1 cellular context compared by ENCODE assay signal in the genomic region with DNA sequence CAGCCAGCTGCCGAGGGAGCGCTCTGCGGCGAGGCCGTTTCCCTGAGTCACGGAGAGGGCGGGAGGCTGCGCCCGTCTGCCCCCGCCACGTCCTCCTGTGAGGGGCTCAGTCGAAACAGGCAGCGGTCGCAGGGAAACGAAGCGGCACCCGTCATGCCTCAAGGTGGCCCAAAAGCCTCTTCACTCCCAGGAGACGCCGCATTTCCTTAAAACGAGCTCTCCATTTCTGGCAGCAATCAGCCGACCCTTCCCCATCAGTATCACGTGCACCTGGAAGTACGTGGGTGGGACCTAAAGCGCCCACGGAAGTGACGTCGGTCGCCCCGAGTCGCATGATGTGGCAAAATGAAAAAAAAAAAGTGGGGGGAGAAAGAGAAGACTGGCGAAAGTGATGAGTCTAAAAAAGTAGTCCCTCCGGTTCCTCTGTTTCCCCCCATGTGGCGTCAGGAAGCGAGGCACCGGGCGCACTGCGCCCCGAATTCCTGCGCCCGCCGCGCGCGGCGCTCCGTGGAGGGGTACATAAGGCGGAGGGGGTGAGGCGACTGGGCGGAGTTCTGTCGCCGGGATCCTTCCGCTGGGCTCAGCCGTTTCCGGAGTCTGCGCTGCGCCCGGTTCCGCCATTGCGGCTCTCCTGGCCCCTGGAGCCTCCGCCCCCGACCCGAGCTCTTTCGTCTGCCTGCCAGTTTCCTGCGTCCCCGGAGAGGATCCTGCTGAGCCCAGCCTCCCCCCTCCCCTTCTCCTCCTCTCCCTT.
TF ChIP-seq lines count a peak whose summit lies in the region.

A gene (plus strand): TSS at position 583 of the 751 bp plus-strand sequence. CDS start 237 bp downstream, outside the sequence.

TF ChIP-seq in K562, 482 proteins besides CTCF, POLR2A, EP300 and RAD21 (continued from another document and continues in another):
- no peak for TF ChIP-seq TFAM (CRISPR knock-in tag; conservative IDR thresholded peaks at IDR 0.05)
- no peak; the same call in 1 of the 2 replicates for TF ChIP-seq ILF3 (IDR thresholded peaks at IDR 0.05; ENCODE audit: borderline replicate concordance)
- peak; percentile 89 for TF ChIP-seq FOSL1 (tag; conservative IDR thresholded peaks at IDR 0.05)
- peak; percentile 81; the same call in 1 of the 2 replicates for TF ChIP-seq ZNF175 (CRISPR knock-in tag; IDR thresholded peaks at IDR 0.05; ENCODE audit: low read depth)
- TF ChIP-seq MBD2 (IDR thresholded peaks at IDR 0.05; ENCODE audit: borderline replicate concordance, low read depth), result peak; percentile 70; the same call in 1 of the 2 replicates
- no peak for TF ChIP-seq PHF21A (IDR thresholded peaks at IDR 0.05; ENCODE audit: borderline replicate concordance, low read depth)
- TF ChIP-seq HLTF (IDR thresholded peaks at IDR 0.05), result peak; percentile 2
- peak; percentile 92 for TF ChIP-seq BRD4 (IDR thresholded peaks at IDR 0.05)
- TF ChIP-seq, protein P1, sequence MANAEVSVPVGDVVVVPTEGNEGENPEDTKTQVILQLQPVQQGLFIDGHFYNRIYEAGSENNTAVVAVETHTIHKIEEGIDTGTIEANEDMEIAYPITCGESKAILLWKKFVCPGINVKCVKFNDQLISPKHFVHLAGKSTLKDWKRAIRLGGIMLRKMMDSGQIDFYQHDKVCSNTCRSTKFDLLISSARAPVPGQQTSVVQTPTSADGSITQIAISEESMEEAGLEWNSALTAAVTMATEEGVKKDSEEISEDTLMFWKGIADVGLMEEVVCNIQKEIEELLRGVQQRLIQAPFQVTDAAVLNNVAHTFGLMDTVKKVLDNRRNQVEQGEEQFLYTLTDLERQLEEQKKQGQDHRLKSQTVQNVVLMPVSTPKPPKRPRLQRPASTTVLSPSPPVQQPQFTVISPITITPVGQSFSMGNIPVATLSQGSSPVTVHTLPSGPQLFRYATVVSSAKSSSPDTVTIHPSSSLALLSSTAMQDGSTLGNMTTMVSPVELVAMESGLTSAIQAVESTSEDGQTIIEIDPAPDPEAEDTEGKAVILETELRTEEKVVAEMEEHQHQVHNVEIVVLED (CRISPR knock-in tag; IDR thresholded peaks at IDR 0.05), result peak; percentile 79
- peak in 1 of 2 experiments; percentile 38; a peak in 1 of 4 replicates for TF ChIP-seq RCOR1 (IDR thresholded peaks at IDR 0.05; ENCODE audit: borderline replicate concordance in 1 of 2, low read depth in 2 of 2, low read length in 2 of 2)
- no peak for TF ChIP-seq PHTF2 (CRISPR knock-in tag; IDR thresholded peaks at IDR 0.05)
- TF ChIP-seq ZNF253 (CRISPR knock-in tag; conservative IDR thresholded peaks at IDR 0.05), result no peak
- no peak for TF ChIP-seq ASH1L (IDR thresholded peaks at IDR 0.05; ENCODE audit: borderline replicate concordance, low read depth, partially characterized antibody)
- no peak for TF ChIP-seq ZNF165 (CRISPR knock-in tag; IDR thresholded peaks at IDR 0.05; ENCODE audit: borderline replicate concordance)
- TF ChIP-seq ZNF589 (CRISPR knock-in tag; IDR thresholded peaks at IDR 0.05; ENCODE audit: low read depth), result peak; percentile 88
- TF ChIP-seq SAFB2 (IDR thresholded peaks at IDR 0.05; ENCODE audit: borderline replicate concordance, low read depth, low read length, severe bottlenecking), result no peak
- peak; percentile 72 for TF ChIP-seq NR2C2 (CRISPR knock-in tag; IDR thresholded peaks at IDR 0.05)
- peak; percentile 76 for TF ChIP-seq NR2C2 (tag; IDR thresholded peaks at IDR 0.05)
- no peak for TF ChIP-seq CAMTA2 (CRISPR knock-in tag; conservative IDR thresholded peaks at IDR 0.05)
- TF ChIP-seq NFE2L1 (tag; IDR thresholded peaks at IDR 0.05; ENCODE audit: borderline replicate concordance, low read depth), result peak; percentile 49
- TF ChIP-seq, protein P2, sequence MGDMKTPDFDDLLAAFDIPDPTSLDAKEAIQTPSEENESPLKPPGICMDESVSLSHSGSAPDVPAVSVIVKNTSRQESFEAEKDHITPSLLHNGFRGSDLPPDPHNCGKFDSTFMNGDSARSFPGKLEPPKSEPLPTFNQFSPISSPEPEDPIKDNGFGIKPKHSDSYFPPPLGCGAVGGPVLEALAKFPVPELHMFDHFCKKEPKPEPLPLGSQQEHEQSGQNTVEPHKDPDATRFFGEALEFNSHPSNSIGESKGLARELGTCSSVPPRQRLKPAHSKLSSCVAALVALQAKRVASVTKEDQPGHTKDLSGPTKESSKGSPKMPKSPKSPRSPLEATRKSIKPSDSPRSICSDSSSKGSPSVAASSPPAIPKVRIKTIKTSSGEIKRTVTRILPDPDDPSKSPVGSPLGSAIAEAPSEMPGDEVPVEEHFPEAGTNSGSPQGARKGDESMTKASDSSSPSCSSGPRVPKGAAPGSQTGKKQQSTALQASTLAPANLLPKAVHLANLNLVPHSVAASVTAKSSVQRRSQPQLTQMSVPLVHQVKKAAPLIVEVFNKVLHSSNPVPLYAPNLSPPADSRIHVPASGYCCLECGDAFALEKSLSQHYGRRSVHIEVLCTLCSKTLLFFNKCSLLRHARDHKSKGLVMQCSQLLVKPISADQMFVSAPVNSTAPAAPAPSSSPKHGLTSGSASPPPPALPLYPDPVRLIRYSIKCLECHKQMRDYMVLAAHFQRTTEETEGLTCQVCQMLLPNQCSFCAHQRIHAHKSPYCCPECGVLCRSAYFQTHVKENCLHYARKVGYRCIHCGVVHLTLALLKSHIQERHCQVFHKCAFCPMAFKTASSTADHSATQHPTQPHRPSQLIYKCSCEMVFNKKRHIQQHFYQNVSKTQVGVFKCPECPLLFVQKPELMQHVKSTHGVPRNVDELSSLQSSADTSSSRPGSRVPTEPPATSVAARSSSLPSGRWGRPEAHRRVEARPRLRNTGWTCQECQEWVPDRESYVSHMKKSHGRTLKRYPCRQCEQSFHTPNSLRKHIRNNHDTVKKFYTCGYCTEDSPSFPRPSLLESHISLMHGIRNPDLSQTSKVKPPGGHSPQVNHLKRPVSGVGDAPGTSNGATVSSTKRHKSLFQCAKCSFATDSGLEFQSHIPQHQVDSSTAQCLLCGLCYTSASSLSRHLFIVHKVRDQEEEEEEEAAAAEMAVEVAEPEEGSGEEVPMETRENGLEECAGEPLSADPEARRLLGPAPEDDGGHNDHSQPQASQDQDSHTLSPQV (IDR thresholded peaks at IDR 0.05), result no peak; the same call in 1 of the 2 replicates
- TF ChIP-seq, protein P3, sequence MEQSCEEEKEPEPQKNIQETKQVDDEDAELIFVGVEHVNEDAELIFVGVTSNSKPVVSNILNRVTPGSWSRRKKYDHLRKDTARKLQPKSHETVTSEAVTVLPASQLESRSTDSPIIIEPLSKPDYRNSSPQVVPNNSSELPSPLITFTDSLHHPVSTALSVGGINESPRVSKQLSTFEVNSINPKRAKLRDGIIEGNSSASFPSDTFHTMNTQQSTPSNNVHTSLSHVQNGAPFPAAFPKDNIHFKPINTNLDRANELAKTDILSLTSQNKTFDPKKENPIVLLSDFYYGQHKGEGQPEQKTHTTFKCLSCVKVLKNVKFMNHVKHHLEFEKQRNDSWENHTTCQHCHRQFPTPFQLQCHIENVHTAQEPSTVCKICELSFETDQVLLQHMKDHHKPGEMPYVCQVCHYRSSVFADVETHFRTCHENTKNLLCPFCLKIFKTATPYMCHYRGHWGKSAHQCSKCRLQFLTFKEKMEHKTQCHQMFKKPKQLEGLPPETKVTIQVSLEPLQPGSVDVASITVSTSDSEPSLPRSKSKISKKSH (CRISPR knock-in tag; IDR thresholded peaks at IDR 0.05), result no peak
- TF ChIP-seq, protein P4, sequence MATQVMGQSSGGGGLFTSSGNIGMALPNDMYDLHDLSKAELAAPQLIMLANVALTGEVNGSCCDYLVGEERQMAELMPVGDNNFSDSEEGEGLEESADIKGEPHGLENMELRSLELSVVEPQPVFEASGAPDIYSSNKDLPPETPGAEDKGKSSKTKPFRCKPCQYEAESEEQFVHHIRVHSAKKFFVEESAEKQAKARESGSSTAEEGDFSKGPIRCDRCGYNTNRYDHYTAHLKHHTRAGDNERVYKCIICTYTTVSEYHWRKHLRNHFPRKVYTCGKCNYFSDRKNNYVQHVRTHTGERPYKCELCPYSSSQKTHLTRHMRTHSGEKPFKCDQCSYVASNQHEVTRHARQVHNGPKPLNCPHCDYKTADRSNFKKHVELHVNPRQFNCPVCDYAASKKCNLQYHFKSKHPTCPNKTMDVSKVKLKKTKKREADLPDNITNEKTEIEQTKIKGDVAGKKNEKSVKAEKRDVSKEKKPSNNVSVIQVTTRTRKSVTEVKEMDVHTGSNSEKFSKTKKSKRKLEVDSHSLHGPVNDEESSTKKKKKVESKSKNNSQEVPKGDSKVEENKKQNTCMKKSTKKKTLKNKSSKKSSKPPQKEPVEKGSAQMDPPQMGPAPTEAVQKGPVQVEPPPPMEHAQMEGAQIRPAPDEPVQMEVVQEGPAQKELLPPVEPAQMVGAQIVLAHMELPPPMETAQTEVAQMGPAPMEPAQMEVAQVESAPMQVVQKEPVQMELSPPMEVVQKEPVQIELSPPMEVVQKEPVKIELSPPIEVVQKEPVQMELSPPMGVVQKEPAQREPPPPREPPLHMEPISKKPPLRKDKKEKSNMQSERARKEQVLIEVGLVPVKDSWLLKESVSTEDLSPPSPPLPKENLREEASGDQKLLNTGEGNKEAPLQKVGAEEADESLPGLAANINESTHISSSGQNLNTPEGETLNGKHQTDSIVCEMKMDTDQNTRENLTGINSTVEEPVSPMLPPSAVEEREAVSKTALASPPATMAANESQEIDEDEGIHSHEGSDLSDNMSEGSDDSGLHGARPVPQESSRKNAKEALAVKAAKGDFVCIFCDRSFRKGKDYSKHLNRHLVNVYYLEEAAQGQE (CRISPR knock-in tag; IDR thresholded peaks at IDR 0.05; ENCODE audit: low read depth), result no peak
- TF ChIP-seq, protein P5, sequence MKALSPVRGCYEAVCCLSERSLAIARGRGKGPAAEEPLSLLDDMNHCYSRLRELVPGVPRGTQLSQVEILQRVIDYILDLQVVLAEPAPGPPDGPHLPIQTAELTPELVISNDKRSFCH (CRISPR knock-in tag; IDR thresholded peaks at IDR 0.05), result no peak
- TF ChIP-seq, protein P5 (tag; IDR thresholded peaks at IDR 0.05), result peak; percentile 93
- TF ChIP-seq GTF2A2 (tag; IDR thresholded peaks at IDR 0.05), result peak; percentile 87
- no peak for TF ChIP-seq SAFB (IDR thresholded peaks at IDR 0.05; ENCODE audit: borderline replicate concordance, low read depth, low read length)
- TF ChIP-seq, protein P6, sequence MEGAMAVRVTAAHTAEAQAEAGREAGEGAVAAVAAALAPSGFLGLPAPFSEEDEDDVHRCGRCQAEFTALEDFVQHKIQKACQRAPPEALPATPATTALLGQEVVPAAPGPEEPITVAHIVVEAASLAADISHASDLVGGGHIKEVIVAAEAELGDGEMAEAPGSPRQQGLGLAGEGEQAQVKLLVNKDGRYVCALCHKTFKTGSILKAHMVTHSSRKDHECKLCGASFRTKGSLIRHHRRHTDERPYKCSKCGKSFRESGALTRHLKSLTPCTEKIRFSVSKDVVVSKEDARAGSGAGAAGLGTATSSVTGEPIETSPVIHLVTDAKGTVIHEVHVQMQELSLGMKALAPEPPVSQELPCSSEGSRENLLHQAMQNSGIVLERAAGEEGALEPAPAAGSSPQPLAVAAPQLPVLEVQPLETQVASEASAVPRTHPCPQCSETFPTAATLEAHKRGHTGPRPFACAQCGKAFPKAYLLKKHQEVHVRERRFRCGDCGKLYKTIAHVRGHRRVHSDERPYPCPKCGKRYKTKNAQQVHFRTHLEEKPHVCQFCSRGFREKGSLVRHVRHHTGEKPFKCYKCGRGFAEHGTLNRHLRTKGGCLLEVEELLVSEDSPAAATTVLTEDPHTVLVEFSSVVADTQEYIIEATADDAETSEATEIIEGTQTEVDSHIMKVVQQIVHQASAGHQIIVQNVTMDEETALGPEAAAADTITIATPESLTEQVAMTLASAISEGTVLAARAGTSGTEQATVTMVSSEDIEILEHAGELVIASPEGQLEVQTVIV (CRISPR knock-in tag; IDR thresholded peaks at IDR 0.05; ENCODE audit: borderline replicate concordance), result no peak
- TF ChIP-seq POLR2AphosphoS2 (IDR thresholded peaks at IDR 0.05; ENCODE audit: low read length), result 0 out of 2 replicates have a peak, but pooled peaks have one; percentile 4
- TF ChIP-seq TAF15 (IDR thresholded peaks at IDR 0.05; ENCODE audit: low read depth, low read length), result no peak
- no peak for TF ChIP-seq ZKSCAN3 (CRISPR knock-in tag; IDR thresholded peaks at IDR 0.05)
- TF ChIP-seq RBBP5 (IDR thresholded peaks at IDR 0.05; ENCODE audit: borderline replicate concordance, insufficient read depth, low read length, poor library complexity, severe bottlenecking), result peak; percentile 95
- TF ChIP-seq HDGF (IDR thresholded peaks at IDR 0.05), result no peak
- no peak for TF ChIP-seq SMAD2 (IDR thresholded peaks at IDR 0.05; ENCODE audit: low read depth, low read length)
- peak; percentile 97 for TF ChIP-seq ZNF384 (IDR thresholded peaks at IDR 0.05; ENCODE audit: low read depth, low read length)
- TF ChIP-seq NONO (IDR thresholded peaks at IDR 0.05; ENCODE audit: low read depth in 2 of 2, low read length in 1 of 2), result peak; percentile 22 to 89; a peak in 2 of 4 replicates
- no peak for TF ChIP-seq SMARCB1 (IDR thresholded peaks at IDR 0.05; ENCODE audit: insufficient read length, low read depth)
- no peak for TF ChIP-seq TSC22D4 (tag; IDR thresholded peaks at IDR 0.05)
- no peak for TF ChIP-seq ERF (CRISPR knock-in tag; IDR thresholded peaks at IDR 0.05)
- TF ChIP-seq, protein P7, sequence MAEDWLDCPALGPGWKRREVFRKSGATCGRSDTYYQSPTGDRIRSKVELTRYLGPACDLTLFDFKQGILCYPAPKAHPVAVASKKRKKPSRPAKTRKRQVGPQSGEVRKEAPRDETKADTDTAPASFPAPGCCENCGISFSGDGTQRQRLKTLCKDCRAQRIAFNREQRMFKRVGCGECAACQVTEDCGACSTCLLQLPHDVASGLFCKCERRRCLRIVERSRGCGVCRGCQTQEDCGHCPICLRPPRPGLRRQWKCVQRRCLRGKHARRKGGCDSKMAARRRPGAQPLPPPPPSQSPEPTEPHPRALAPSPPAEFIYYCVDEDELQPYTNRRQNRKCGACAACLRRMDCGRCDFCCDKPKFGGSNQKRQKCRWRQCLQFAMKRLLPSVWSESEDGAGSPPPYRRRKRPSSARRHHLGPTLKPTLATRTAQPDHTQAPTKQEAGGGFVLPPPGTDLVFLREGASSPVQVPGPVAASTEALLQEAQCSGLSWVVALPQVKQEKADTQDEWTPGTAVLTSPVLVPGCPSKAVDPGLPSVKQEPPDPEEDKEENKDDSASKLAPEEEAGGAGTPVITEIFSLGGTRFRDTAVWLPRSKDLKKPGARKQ (CRISPR knock-in tag; IDR thresholded peaks at IDR 0.05), result no peak
- TF ChIP-seq CREM (IDR thresholded peaks at IDR 0.05; ENCODE audit: low read depth), result peak; percentile 91
- TF ChIP-seq FOS (IDR thresholded peaks at IDR 0.05; ENCODE audit: extremely low read depth, insufficient read length), result no peak
- TF ChIP-seq, protein P8, sequence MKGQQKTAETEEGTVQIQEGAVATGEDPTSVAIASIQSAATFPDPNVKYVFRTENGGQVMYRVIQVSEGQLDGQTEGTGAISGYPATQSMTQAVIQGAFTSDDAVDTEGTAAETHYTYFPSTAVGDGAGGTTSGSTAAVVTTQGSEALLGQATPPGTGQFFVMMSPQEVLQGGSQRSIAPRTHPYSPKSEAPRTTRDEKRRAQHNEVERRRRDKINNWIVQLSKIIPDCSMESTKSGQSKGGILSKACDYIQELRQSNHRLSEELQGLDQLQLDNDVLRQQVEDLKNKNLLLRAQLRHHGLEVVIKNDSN (CRISPR knock-in tag; IDR thresholded peaks at IDR 0.05), result peak; percentile 94
- no peak for TF ChIP-seq ZNF699 (CRISPR knock-in tag; IDR thresholded peaks at IDR 0.05; ENCODE audit: insufficient replicate concordance)
